In the genomic region with DNA sequence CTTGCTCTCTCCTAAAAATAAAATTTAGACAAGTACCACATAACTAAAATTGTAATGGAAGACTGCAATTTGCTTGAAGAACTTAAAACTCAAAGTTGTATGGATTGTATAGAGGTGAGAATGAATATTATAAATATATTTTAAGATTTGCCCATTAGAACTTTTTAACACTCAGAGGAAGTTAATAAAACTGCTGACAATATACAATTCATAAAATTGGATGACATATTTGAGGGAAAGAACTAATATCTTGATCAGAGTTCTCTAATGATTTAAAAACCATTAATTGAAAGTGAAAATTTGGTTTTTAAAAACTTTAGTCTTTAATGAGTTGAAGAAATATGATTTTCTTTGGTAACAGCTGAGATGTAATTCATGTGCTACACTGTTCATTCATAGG, we compare ENCODE assay signal across 33 cellular contexts.
"Had no signal": no experiment of that assay in that cellular context is flagged by ENCODE, and none has a peak within 500 bp of the region (broad histone marks: within the 10 kb centered on the region; RNA-seq: fewer than 3 reads in every experiment).

No MANE protein-coding gene starts in this region.

- H3K27ac ChIP-seq: adrenal gland, ascending aorta, cardiac muscle cell, VCaP had no signal

- ATAC-seq: activated CD8-positive, alpha-beta T cell treated with anti-CD3 and anti-CD28 coated beads for 36 hours; activated naive CD4-positive, alpha-beta T cell treated with anti-CD3 and anti-CD28 coated beads, Interleukin-2, amount 50 U/mL, for 72 hours; activated T-cell treated with anti-CD3 and anti-CD28 coated beads, Interleukin-2, amount 50 U/mL, for 4 hours; activated T-cell treated with anti-CD3 and anti-CD28 coated beads, Interleukin-2, amount 50 U/mL, for 72 hours; activated T-helper 17 cell treated with anti-CD3 and anti-CD28 coated beads, Interleukin-2, amount 50 U/mL, for 72 hours had no signal

- H3K4me1 ChIP-seq: adrenal gland, ascending aorta had no signal

- H3K4me3 ChIP-seq: adrenal gland, ascending aorta, cardiac muscle cell had no signal

- FAIRE-seq: bronchial epithelial cell, TTC549 had no signal

- DNase-seq: activated B cell treated with CpG ODN at 0.5 μM for 24 hours; activated CD4-positive, alpha-beta memory T cell treated with anti-CD3 and anti-CD28 coated beads for 36 hours; activated CD4-positive, alpha-beta T cell treated with anti-CD3 and anti-CD28 coated beads for 4 hours; activated CD4-positive, alpha-beta T cell treated with anti-CD3 and anti-CD28 coated beads, Interleukin-2, amount 10 ng/mL, durations not matched to agents 24 days and 14 days; activated CD4-positive, alpha-beta T cell treated with anti-CD3 and anti-CD28 coated beads, Interleukin-2, amount 50 U/mL, for 1 hour; activated CD4-positive, alpha-beta T cell treated with anti-CD3 and anti-CD28 coated beads, Interleukin-2, amount 50 U/mL, for 4 hours; activated CD4-positive, CD25-positive, alpha-beta regulatory T cell treated with anti-CD3 and anti-CD28 coated beads, Interleukin-2, amount 50 U/mL, for 72 hours; activated CD8-positive, alpha-beta memory T cell treated with anti-CD3 and anti-CD28 coated beads, Interleukin-2, amount 50 U/mL, for 4 hours; activated CD8-positive, alpha-beta T cell treated with anti-CD3 and anti-CD28 coated beads for 36 hours; activated effector memory CD4-positive, alpha-beta T cell treated with anti-CD3 and anti-CD28 coated beads, Interleukin-2, amount 50 U/mL, for 16 hours; activated gamma-delta T cell treated with Interleukin-2 at 50 U/mL for 16 hours; activated naive CD4-positive, alpha-beta T cell; activated naive CD4-positive, alpha-beta T cell treated with anti-CD3 and anti-CD28 coated beads for 36 hours; activated naive CD4-positive, alpha-beta T cell treated with anti-CD3 and anti-CD28 coated beads, Interleukin-2, amount 50 U/mL, for 16 hours; activated naive CD8-positive, alpha-beta T cell treated with anti-CD3 and anti-CD28 coated beads for 36 hours; activated T-cell treated with anti-CD3 and anti-CD28 coated beads for 4 hours; activated T-cell treated with anti-CD3 and anti-CD28 coated beads, Interleukin-2, amount 50 U/mL, for 1 hour; activated T-cell treated with anti-CD3 and anti-CD28 coated beads, Interleukin-2, amount 50 U/mL, for 4 hours; activated T-cell treated with anti-CD3 and anti-CD28 coated beads, Interleukin-2, amount 50 U/mL, for 72 hours; adrenal gland; amniotic stem cell; anterior cingulate cortex; caudate nucleus; cerebellar nuclear complex; T-helper 2 cell; T-helper 9 cell had no signal

- H3K9me3 ChIP-seq: adrenal gland, ascending aorta had no signal

- H3K27me3 ChIP-seq: adrenal gland, ascending aorta, cardiac muscle cell had no signal
